In genomic region chr6:44062105-44062770, GRCh38 we compare ENCODE assay signal across 18 cellular contexts.
DNase-seq lines count a peak whose midpoint lies in the region; ATAC-seq and TF ChIP-seq lines count a peak whose summit lies in the region.
"Had no signal": no experiment of that assay in that cellular context is flagged by ENCODE, and none has a peak within 500 bp of the region (broad histone marks: within the 10 kb centered on the region; RNA-seq: fewer than 3 reads in every experiment).

No MANE protein-coding gene starts in this region.

- peaks cover 5% of the 10 kb centered on the region for H3K9me3 Mint-ChIP-seq in activated T-cell treated with anti-CD3 and anti-CD28 coated beads, Interleukin-2, amount 50 U/mL, for 4 hours
- H3K9me3 Mint-ChIP-seq in glutamatergic neuron (ENCODE audit: unreplicated experiment) = peaks cover 5% of the 10 kb centered on the region

- no peak for ATAC-seq in activated T-cell treated with anti-CD3 and anti-CD28 coated beads, Interleukin-2, amount 50 U/mL, for 4 hours
- ATAC-seq: naive thymus-derived CD8-positive, alpha-beta T cell had no signal

- H3K27ac ChIP-seq in BLaER1 = no peak overlapping the region
- H3K27ac ChIP-seq in muscle layer of colon (ENCODE audit: low read depth, low read length) = peak overlapping the region; percentile 53

- H3K4me2 ChIP-seq in BLaER1 = peak overlapping the region; percentile 49

- no peaks in the 10 kb centered on the region for H4K20me1 ChIP-seq in BLaER1

- H3K4me1 Mint-ChIP-seq in activated T-cell treated with anti-CD3 and anti-CD28 coated beads, Interleukin-2, amount 50 U/mL, for 4 hours (ENCODE audit: low read depth) = peaks cover 2% of the 10 kb centered on the region
- H3K4me1 Mint-ChIP-seq in glutamatergic neuron (ENCODE audit: low read depth, unreplicated experiment) = peaks cover 2% of the 10 kb centered on the region

- H3K4me1 ChIP-seq in BLaER1 = peaks cover 78% of the 10 kb centered on the region
- H3K4me1 ChIP-seq in muscle layer of colon (ENCODE audit: insufficient read depth, low read length) = peaks cover 55% of the 10 kb centered on the region
- H3K4me1 ChIP-seq: Caco-2 had no signal

- H3K27me3 ChIP-seq in BLaER1 (no peaks in the 10 kb centered on the region), muscle layer of colon (ENCODE audit: control insufficient read depth in 1 of 2, insufficient read depth in 2 of 2, low read length in 2 of 2) (no peaks in the 10 kb centered on the region)

- H3K27me3 Mint-ChIP-seq in activated T-cell treated with anti-CD3 and anti-CD28 coated beads, Interleukin-2, amount 50 U/mL, for 4 hours (ENCODE audit: low read depth) = peaks cover 2% of the 10 kb centered on the region
- H3K27me3 Mint-ChIP-seq in glutamatergic neuron (ENCODE audit: unreplicated experiment) = peaks cover 9% of the 10 kb centered on the region

- H3K36me3 Mint-ChIP-seq in activated T-cell treated with anti-CD3 and anti-CD28 coated beads, Interleukin-2, amount 50 U/mL, for 4 hours (ENCODE audit: insufficient read depth) = no peaks in the 10 kb centered on the region
- H3K36me3 Mint-ChIP-seq in glutamatergic neuron (ENCODE audit: unreplicated experiment) = no peaks in the 10 kb centered on the region
- H3K36me3 Mint-ChIP-seq: naive thymus-derived CD8-positive, alpha-beta T cell had no signal

- no peak for TF ChIP-seq CTCF in epithelial cell of esophagus (IDR thresholded peaks at IDR 0.05; ENCODE audit: insufficient read depth, low read depth, low read length, missing control alignments)
- no peak for TF ChIP-seq CTCF in glutamatergic neuron (IDR thresholded peaks at IDR 0.05; ENCODE audit: partially characterized antibody, unreplicated experiment)

- no peak overlapping the region for H3K4me3 ChIP-seq in BLaER1
- no peak overlapping the region for H3K4me3 ChIP-seq in epithelial cell of esophagus (ENCODE audit: low read length)
- no peak overlapping the region for H3K4me3 ChIP-seq in muscle layer of colon (ENCODE audit: low read depth in 1 of 2, low read length in 2 of 2)
- H3K4me3 ChIP-seq: lung had no signal

- H3K27ac Mint-ChIP-seq in glutamatergic neuron (ENCODE audit: unreplicated experiment) = no peak overlapping the region
- H3K27ac Mint-ChIP-seq: activated naive CD8-positive, alpha-beta T cell had no signal

- H3K9me3 ChIP-seq in BLaER1 (peaks cover 14% of the 10 kb centered on the region), muscle layer of colon (ENCODE audit: low read length) (no peaks in the 10 kb centered on the region)
- H3K9me3 ChIP-seq: Caco-2 had no signal

- H3K36me3 ChIP-seq in BLaER1 = peaks cover 5% of the 10 kb centered on the region; the same call in 1 of the 2 replicates
- H3K36me3 ChIP-seq in muscle layer of colon (ENCODE audit: insufficient read depth, low read length) = no peaks in the 10 kb centered on the region

- H3K9ac ChIP-seq in BLaER1 = no peak overlapping the region
- no peak overlapping the region for H3K9ac ChIP-seq in muscle layer of colon (ENCODE audit: low read length)

- DNase-seq in RPMI7951 (ENCODE audit: low read depth) = peak; percentile 48
- peak; percentile 81 for DNase-seq in epithelial cell of esophagus (ENCODE audit: low read depth)
- no peak for DNase-seq in C1 segment of cervical spinal cord (lab: John Stamatoyannopoulos, UW)
- DNase-seq in activated T-cell treated with anti-CD3 and anti-CD28 coated beads, Interleukin-2, amount 50 U/mL, for 4 hours = no peak
- DNase-seq in glutamatergic neuron = no peak
- no peak for DNase-seq in hippocampal formation (lab: John Stamatoyannopoulos, UW)
- DNase-seq: Caco-2; effector CD4-positive, alpha-beta T cell; GDM1; naive thymus-derived CD8-positive, alpha-beta T cell; NCI-H2029; NCI-H524; OCI-M1 had no signal

- no peak overlapping the region for H3K4me3 Mint-ChIP-seq in activated T-cell treated with anti-CD3 and anti-CD28 coated beads, Interleukin-2, amount 50 U/mL, for 4 hours
- H3K4me3 Mint-ChIP-seq in glutamatergic neuron (ENCODE audit: unreplicated experiment) = no peak overlapping the region
- H3K4me3 Mint-ChIP-seq: activated naive CD8-positive, alpha-beta T cell; naive thymus-derived CD8-positive, alpha-beta T cell; stimulated activated naive CD8-positive, alpha-beta T cell treated with anti-CD3 and anti-CD28 coated beads, Interleukin-15, amount 100 ng/mL, for 72 hours had no signal

Comparison
In these comparisons a context has a peak if more than half of its experiments do, and no peak if none do; other contexts are left out.
1. DNase-seq: peak in RPMI7951 (single experiment) and epithelial cell of esophagus (single experiment); none in C1 segment of cervical spinal cord (0 of 14), activated T-cell treated with anti-CD3 and anti-CD28 coated beads, Interleukin-2, amount 50 U/mL, for 4 hours (single experiment), glutamatergic neuron (single experiment) and hippocampal formation (0 of 2).